1 cellular context compared by ENCODE assay signal in the genomic region with DNA sequence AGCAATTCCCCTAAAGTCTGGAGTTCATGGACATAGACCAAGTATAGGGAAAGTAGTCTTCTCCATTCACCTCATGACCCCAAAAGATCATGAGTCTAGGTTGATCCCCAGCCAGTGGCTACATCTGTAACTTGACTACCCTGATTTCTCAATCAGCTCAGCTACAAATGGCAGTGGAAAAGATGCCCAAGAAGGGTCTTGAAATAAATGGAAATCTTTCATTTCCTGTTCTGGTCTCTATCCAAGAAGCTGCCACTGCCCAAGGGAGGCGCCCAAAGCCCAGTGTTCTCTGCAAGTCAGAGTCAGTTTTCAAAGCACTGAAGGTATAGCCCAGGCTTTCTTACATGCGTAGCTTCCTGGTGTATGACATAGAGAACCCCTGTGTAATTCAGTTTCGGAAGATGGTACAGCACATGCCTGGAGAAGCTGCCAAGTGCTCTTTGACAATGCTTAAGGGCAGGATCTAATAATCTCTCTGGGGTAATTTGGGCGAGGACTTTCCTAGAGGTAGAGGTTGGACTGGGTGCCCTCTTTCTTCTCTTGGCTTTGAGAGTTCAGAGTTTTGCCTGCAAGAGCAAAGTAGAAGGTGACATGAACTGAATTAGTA.
TF ChIP-seq lines count a peak whose summit lies in the region.

No MANE protein-coding gene starts in this region.

TF ChIP-seq in SK-N-SH, 30 proteins besides CTCF, POLR2A, EP300 and RAD21 (continued from another document):
- TF ChIP-seq, protein P1, sequence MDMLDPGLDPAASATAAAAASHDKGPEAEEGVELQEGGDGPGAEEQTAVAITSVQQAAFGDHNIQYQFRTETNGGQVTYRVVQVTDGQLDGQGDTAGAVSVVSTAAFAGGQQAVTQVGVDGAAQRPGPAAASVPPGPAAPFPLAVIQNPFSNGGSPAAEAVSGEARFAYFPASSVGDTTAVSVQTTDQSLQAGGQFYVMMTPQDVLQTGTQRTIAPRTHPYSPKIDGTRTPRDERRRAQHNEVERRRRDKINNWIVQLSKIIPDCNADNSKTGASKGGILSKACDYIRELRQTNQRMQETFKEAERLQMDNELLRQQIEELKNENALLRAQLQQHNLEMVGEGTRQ (IDR thresholded peaks at IDR 0.05; ENCODE audit: borderline replicate concordance, low read depth, low read length), result no peak
- TF ChIP-seq SIN3A (IDR thresholded peaks at IDR 0.05; ENCODE audit: borderline replicate concordance, low read depth, low read length) (no peak), EZH2phosphoT487 (IDR thresholded peaks at IDR 0.05; ENCODE audit: borderline replicate concordance, low read depth) (no peak), RCOR1 (IDR thresholded peaks at IDR 0.05; ENCODE audit: low read length) (no peak), TAF1 (IDR thresholded peaks at IDR 0.05; ENCODE audit: borderline replicate concordance, low read depth, low read length) (no peak)
- TF ChIP-seq, protein P2, sequence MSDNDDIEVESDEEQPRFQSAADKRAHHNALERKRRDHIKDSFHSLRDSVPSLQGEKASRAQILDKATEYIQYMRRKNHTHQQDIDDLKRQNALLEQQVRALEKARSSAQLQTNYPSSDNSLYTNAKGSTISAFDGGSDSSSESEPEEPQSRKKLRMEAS (IDR thresholded peaks at IDR 0.05; ENCODE audit: low read depth), result no peak
